In the genomic region with DNA sequence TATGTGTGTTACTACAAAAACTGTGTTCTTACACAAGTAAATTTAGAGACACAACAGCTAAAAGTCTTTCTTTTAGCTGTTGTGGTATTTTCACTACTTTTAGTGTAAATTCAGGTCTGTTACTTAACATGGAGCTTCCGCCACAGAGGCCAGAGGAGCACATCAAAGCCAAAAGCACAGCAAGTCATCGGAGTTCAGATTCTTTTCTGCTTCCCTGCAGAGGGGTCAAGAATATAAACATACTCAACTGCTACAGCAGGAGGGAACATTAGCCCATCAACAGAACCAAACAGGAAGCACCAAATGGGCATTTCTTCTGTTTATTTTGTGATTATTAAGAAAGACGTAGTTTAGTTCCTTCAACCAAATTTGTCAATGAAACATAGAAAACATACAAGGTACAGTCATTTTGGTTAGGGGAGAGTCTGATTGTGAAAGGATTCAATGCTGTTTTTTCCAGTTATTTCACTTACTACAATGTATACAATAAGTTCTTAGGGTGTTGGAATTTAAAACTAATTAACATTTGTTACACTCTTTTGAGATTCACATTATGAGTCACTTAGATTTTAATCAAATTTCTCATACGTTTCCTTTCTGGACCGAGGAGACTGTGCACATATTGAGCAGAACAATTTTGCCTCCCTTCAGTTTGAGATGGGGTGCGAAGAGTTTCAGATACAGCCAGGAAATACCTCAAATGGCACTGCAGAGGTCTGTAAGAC, we compare ENCODE assay signal across 14 cellular contexts. TPM values are rescaled to one million over a fixed set of nuclear protein-coding genes. Genes with fewer than 3 reads are reported as not detected.
A peak's percentile ranks its signal among the peaks of the same experiment; 100 is the strongest.
DNase-seq lines count a peak whose midpoint lies in the region; ATAC-seq and TF ChIP-seq lines count a peak whose summit lies in the region.
"Had no signal": no experiment of that assay in that cellular context is flagged by ENCODE, and none has a peak within 500 bp of the region (broad histone marks: within the 10 kb centered on the region; RNA-seq: fewer than 3 reads in every experiment).

No MANE protein-coding gene starts in this region.

- H3K4me1 ChIP-seq in heart right ventricle (peaks cover 3 to 48% (median 33%) of the 10 kb centered on the region in 9 donors), muscle layer of duodenum (ENCODE audit: control insufficient read depth in 1 of 2, insufficient read depth in 2 of 2, low read length in 2 of 2) (peaks cover 0 to 3% of the 10 kb centered on the region in 2 donors), upper lobe of left lung (peaks cover 0 to 14% (median 4%) of the 10 kb centered on the region in 4 donors)

- CTCF ChIA-PET in activated CD8-positive, alpha-beta memory T cell treated with anti-CD3 and anti-CD28 coated beads, Interleukin-2, amount 10 ng/mL, durations not matched to agents 7 days and 5 days (lab: Charles Lee): no interaction called here

- no peak for TF ChIP-seq EP300 in upper lobe of left lung (IDR thresholded peaks at IDR 0.05)

- DNase-seq in heart right ventricle (no peak), left cardiac atrium (no peak), fibroblast of gingiva (ENCODE audit: low read depth) (peak; percentile 38), upper lobe of left lung (no peak), GM20000 (ENCODE audit: low spot score) (no peak)
- no peak for DNase-seq in activated CD8-positive, alpha-beta memory T cell treated with anti-CD3 and anti-CD28 coated beads, Interleukin-2, amount 10 ng/mL, durations not matched to agents 7 days and 5 days
- DNase-seq: 8988T; activated naive CD8-positive, alpha-beta T cell treated with anti-CD3 and anti-CD28 coated beads, Interleukin-2, amount 10 ng/mL, durations not matched to agents 7 days and 5 days; immature natural killer cell; NCI-H2081 treated with DMSO at 0.1 percent for 48 hours; NCI-H748 treated with DMSO at 0.1 percent for 48 hours; trophoblast cell had no signal

- H3K27me3 ChIP-seq in heart right ventricle: no peaks in the 10 kb centered on the region
- H3K27me3 ChIP-seq in muscle layer of duodenum (ENCODE audit: low read depth, low read length): no peaks in the 10 kb centered on the region
- H3K27me3 ChIP-seq in upper lobe of left lung: no peaks in the 10 kb centered on the region

- 62 to 66% methylated on average over 6 of the region's 6 CpGs for WGBS in heart right ventricle, 2 donors
- 66 to 72% methylated on average over 6 of the region's 6 CpGs for WGBS in upper lobe of left lung, 2 donors

- no peaks in the 10 kb centered on the region for H3K4me1 Mint-ChIP-seq in activated CD8-positive, alpha-beta memory T cell treated with anti-CD3 and anti-CD28 coated beads, Interleukin-2, amount 10 ng/mL, durations not matched to agents 7 days and 5 days
- H3K4me1 Mint-ChIP-seq: activated naive CD8-positive, alpha-beta T cell treated with anti-CD3 and anti-CD28 coated beads, Interleukin-2, amount 10 ng/mL, durations not matched to agents 7 days and 5 days; immature natural killer cell had no signal

- H3K27ac ChIP-seq in heart right ventricle (peak overlapping the region in 7 of 10 donors; percentile 39 to 72 (median 59)), muscle layer of duodenum (ENCODE audit: low read length) (peak overlapping the region; percentile 3), upper lobe of left lung (peak overlapping the region in 3 of 4 donors; percentile 2 to 53 (median 17))

- ATAC-seq in heart right ventricle (peak in 1 of 8 donors; percentile 39), left cardiac atrium (no peak), upper lobe of left lung (ENCODE audit: low FRiP score in 2 of 2) (peak in 1 of 2 donors; percentile 30), GM19328 (IDR thresholded peaks at IDR 0.05; ENCODE audit: unreplicated experiment) (no peak)
- no peak for ATAC-seq in activated CD8-positive, alpha-beta memory T cell treated with anti-CD3 and anti-CD28 coated beads, Interleukin-2, amount 10 ng/mL, durations not matched to agents 7 days and 5 days

- H3K4me3 Mint-ChIP-seq in activated CD8-positive, alpha-beta memory T cell treated with anti-CD3 and anti-CD28 coated beads, Interleukin-2, amount 10 ng/mL, durations not matched to agents 7 days and 5 days: no peak overlapping the region
- H3K4me3 Mint-ChIP-seq: activated naive CD8-positive, alpha-beta T cell treated with anti-CD3 and anti-CD28 coated beads, Interleukin-2, amount 10 ng/mL, durations not matched to agents 7 days and 5 days; immature natural killer cell had no signal

- H3K9me3 ChIP-seq in heart right ventricle: peaks cover 0 to 2% (median 0%) of the 10 kb centered on the region in 11 donors
- no peaks in the 10 kb centered on the region for H3K9me3 ChIP-seq in muscle layer of duodenum (ENCODE audit: control insufficient read depth in 1 of 2, low read length in 2 of 2)
- H3K9me3 ChIP-seq in upper lobe of left lung: no peaks in the 10 kb centered on the region

- no peaks in the 10 kb centered on the region for H3K36me3 Mint-ChIP-seq in activated CD8-positive, alpha-beta memory T cell treated with anti-CD3 and anti-CD28 coated beads, Interleukin-2, amount 10 ng/mL, durations not matched to agents 7 days and 5 days
- H3K36me3 Mint-ChIP-seq: activated naive CD8-positive, alpha-beta T cell treated with anti-CD3 and anti-CD28 coated beads, Interleukin-2, amount 10 ng/mL, durations not matched to agents 7 days and 5 days had no signal

- no peak overlapping the region for H3K27ac Mint-ChIP-seq in activated CD8-positive, alpha-beta memory T cell treated with anti-CD3 and anti-CD28 coated beads, Interleukin-2, amount 10 ng/mL, durations not matched to agents 7 days and 5 days
- H3K27ac Mint-ChIP-seq: activated naive CD8-positive, alpha-beta T cell treated with anti-CD3 and anti-CD28 coated beads, Interleukin-2, amount 10 ng/mL, durations not matched to agents 7 days and 5 days; immature natural killer cell had no signal

- no peak for TF ChIP-seq POLR2A in upper lobe of left lung (IDR thresholded peaks at IDR 0.05)

- no peaks in the 10 kb centered on the region for H3K27me3 Mint-ChIP-seq in activated CD8-positive, alpha-beta memory T cell treated with anti-CD3 and anti-CD28 coated beads, Interleukin-2, amount 10 ng/mL, durations not matched to agents 7 days and 5 days
- H3K27me3 Mint-ChIP-seq: activated naive CD8-positive, alpha-beta T cell treated with anti-CD3 and anti-CD28 coated beads, Interleukin-2, amount 10 ng/mL, durations not matched to agents 7 days and 5 days had no signal

- intact Hi-C loops in heart right ventricle (cut with DNase I): no loop called here
- intact Hi-C loops in left cardiac atrium (cut with DNase I): no loop called here

- H3K4me3 ChIP-seq in heart right ventricle: no peak overlapping the region
- H3K4me3 ChIP-seq in muscle layer of duodenum (ENCODE audit: low read depth in 1 of 2, low read length in 2 of 2): no peak overlapping the region
- no peak overlapping the region for H3K4me3 ChIP-seq in upper lobe of left lung

- H3K36me3 ChIP-seq in heart right ventricle (no peaks in the 10 kb centered on the region), muscle layer of duodenum (ENCODE audit: control insufficient read depth in 1 of 2, insufficient read depth in 2 of 2, low read length in 2 of 2) (no peaks in the 10 kb centered on the region), upper lobe of left lung (no peaks in the 10 kb centered on the region)

- H3K9me3 Mint-ChIP-seq in activated CD8-positive, alpha-beta memory T cell treated with anti-CD3 and anti-CD28 coated beads, Interleukin-2, amount 10 ng/mL, durations not matched to agents 7 days and 5 days (ENCODE audit: low read depth): no peaks in the 10 kb centered on the region
- H3K9me3 Mint-ChIP-seq: activated naive CD8-positive, alpha-beta T cell treated with anti-CD3 and anti-CD28 coated beads, Interleukin-2, amount 10 ng/mL, durations not matched to agents 7 days and 5 days had no signal

- TF ChIP-seq CTCF in heart right ventricle (IDR thresholded peaks at IDR 0.05): no peak
- no peak for TF ChIP-seq CTCF in upper lobe of left lung (IDR thresholded peaks at IDR 0.05)
- TF ChIP-seq CTCF in GM20000 (IDR thresholded peaks at IDR 0.05; ENCODE audit: extremely low read depth, missing control alignments): no peak

RNA-seq across cellular contexts. Expression of gene DSE, which starts 42.8 kb away (rescaled TPM):
- 10 to 100 TPM in 8 of 10 donors, 1 to 10 TPM in 2; 8.8 to 25.4 (median 12.7) TPM for total RNA-seq in heart right ventricle
- 1 to 10 TPM; 3.8 to 5.1 TPM for polyA plus RNA-seq in heart right ventricle
- 10 to 100 TPM; 30.3 to 34.4 TPM for total RNA-seq in left cardiac atrium
- 10 to 100 TPM; 20.1 to 68.1 (median 40.6) TPM for total RNA-seq in upper lobe of left lung
- total RNA-seq in activated CD8-positive, alpha-beta memory T cell treated with anti-CD3 and anti-CD28 coated beads, Interleukin-2, amount 10 ng/mL, durations not matched to agents 7 days and 5 days: 1 to 10 TPM; 5.7 to 7.1 TPM

RNA-seq across cellular contexts. Expression of gene TSPYL1, which starts 48.2 kb away (rescaled TPM):
- 100 to 1,000 TPM in 7 of 10 donors, 10 to 100 TPM in 3; 76.6 to 143 (median 114) TPM for total RNA-seq in heart right ventricle
- polyA plus RNA-seq in heart right ventricle: 10 to 100 TPM; 14.0 to 27.1 TPM
- total RNA-seq in left cardiac atrium: 10 to 100 TPM; 78.2 to 90.8 TPM
- total RNA-seq in upper lobe of left lung: 10 to 100 TPM; 33.5 to 83.6 (median 64.9) TPM
- 10 to 100 TPM; 39.5 to 41.3 TPM for total RNA-seq in activated CD8-positive, alpha-beta memory T cell treated with anti-CD3 and anti-CD28 coated beads, Interleukin-2, amount 10 ng/mL, durations not matched to agents 7 days and 5 days

Comparison
In these comparisons a context has a peak if more than half of its experiments do, and no peak if none do; other contexts are left out.
1. H3K27ac ChIP-seq: peak in every context shown above with its lines; median percentile 59 in heart right ventricle; 17 in upper lobe of left lung; 3 in muscle layer of duodenum.